In the genomic region with DNA sequence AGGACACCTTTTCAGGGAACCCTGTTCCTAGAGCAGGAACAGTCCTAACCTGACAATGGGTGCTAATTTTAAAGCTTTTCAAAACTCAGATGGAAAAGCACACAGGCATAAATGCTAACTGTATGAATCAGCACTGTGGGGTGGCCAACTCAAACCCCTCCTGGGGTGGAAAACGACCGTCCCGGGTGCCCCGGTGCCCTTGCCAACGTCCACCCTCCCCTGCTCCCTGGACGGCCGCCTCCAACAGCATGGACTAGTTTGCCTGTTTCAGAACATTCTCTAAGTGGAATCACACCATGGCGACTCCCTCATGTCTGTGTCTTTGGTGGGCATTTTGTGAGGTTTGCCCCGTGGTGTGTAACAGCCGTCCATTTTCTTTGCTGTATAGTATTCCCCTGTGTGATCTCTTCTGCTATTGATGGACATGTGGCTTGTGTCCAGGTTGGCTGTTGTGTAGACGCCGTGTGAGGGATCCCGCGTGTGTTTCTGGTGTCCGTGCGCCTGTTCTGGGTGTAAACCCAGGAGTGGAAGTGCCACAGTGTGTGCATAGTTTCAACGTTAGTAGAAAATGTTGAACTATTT, we compare ENCODE assay signal across 2 cellular contexts.
TF ChIP-seq lines count a peak whose summit lies in the region.

No MANE protein-coding gene starts in this region.

TF ChIP-seq in IMR-90, 13 proteins besides CTCF, POLR2A, EP300 and RAD21:
- no peak for TF ChIP-seq CEBPB (IDR thresholded peaks at IDR 0.05; ENCODE audit: low read depth, low read length)
- TF ChIP-seq FOS (IDR thresholded peaks at IDR 0.05; ENCODE audit: low read depth, low read length), result no peak
- no peak for TF ChIP-seq NFE2L2 (IDR thresholded peaks at IDR 0.05; ENCODE audit: low read depth, low read length)
- no peak for TF ChIP-seq RFX5 (IDR thresholded peaks at IDR 0.05; ENCODE audit: low read depth, low read length)

TF ChIP-seq in H1, 55 proteins besides CTCF, POLR2A, EP300 and RAD21:
- TF ChIP-seq SIN3A (conservative IDR thresholded peaks at IDR 0.05 in 1 of 2, IDR thresholded peaks at IDR 0.05 in 1 of 2; ENCODE audit: low read depth in 1 of 2, low read length in 2 of 2), result no peak
- no peak for TF ChIP-seq BRCA1 (IDR thresholded peaks at IDR 0.05; ENCODE audit: low read depth, low read length)
- peak; percentile 46; the same call in 1 of the 2 replicates for TF ChIP-seq KDM1A (IDR thresholded peaks at IDR 0.05; ENCODE audit: borderline replicate concordance, low read length)
- no peak for TF ChIP-seq JUN (IDR thresholded peaks at IDR 0.05; ENCODE audit: low read depth, low read length)
- TF ChIP-seq NRF1 (IDR thresholded peaks at IDR 0.05; ENCODE audit: low read depth, low read length), result no peak
